In genomic region chr1:197356723-197357533, GRCh38 we compare ENCODE assay signal across 1 cellular context.
TF ChIP-seq lines count a peak whose summit lies in the region.

No MANE protein-coding gene starts in this region.

TF ChIP-seq in GM23338, 12 proteins besides CTCF, POLR2A, EP300 and RAD21 (continued from another document):
- TF ChIP-seq, protein P1, sequence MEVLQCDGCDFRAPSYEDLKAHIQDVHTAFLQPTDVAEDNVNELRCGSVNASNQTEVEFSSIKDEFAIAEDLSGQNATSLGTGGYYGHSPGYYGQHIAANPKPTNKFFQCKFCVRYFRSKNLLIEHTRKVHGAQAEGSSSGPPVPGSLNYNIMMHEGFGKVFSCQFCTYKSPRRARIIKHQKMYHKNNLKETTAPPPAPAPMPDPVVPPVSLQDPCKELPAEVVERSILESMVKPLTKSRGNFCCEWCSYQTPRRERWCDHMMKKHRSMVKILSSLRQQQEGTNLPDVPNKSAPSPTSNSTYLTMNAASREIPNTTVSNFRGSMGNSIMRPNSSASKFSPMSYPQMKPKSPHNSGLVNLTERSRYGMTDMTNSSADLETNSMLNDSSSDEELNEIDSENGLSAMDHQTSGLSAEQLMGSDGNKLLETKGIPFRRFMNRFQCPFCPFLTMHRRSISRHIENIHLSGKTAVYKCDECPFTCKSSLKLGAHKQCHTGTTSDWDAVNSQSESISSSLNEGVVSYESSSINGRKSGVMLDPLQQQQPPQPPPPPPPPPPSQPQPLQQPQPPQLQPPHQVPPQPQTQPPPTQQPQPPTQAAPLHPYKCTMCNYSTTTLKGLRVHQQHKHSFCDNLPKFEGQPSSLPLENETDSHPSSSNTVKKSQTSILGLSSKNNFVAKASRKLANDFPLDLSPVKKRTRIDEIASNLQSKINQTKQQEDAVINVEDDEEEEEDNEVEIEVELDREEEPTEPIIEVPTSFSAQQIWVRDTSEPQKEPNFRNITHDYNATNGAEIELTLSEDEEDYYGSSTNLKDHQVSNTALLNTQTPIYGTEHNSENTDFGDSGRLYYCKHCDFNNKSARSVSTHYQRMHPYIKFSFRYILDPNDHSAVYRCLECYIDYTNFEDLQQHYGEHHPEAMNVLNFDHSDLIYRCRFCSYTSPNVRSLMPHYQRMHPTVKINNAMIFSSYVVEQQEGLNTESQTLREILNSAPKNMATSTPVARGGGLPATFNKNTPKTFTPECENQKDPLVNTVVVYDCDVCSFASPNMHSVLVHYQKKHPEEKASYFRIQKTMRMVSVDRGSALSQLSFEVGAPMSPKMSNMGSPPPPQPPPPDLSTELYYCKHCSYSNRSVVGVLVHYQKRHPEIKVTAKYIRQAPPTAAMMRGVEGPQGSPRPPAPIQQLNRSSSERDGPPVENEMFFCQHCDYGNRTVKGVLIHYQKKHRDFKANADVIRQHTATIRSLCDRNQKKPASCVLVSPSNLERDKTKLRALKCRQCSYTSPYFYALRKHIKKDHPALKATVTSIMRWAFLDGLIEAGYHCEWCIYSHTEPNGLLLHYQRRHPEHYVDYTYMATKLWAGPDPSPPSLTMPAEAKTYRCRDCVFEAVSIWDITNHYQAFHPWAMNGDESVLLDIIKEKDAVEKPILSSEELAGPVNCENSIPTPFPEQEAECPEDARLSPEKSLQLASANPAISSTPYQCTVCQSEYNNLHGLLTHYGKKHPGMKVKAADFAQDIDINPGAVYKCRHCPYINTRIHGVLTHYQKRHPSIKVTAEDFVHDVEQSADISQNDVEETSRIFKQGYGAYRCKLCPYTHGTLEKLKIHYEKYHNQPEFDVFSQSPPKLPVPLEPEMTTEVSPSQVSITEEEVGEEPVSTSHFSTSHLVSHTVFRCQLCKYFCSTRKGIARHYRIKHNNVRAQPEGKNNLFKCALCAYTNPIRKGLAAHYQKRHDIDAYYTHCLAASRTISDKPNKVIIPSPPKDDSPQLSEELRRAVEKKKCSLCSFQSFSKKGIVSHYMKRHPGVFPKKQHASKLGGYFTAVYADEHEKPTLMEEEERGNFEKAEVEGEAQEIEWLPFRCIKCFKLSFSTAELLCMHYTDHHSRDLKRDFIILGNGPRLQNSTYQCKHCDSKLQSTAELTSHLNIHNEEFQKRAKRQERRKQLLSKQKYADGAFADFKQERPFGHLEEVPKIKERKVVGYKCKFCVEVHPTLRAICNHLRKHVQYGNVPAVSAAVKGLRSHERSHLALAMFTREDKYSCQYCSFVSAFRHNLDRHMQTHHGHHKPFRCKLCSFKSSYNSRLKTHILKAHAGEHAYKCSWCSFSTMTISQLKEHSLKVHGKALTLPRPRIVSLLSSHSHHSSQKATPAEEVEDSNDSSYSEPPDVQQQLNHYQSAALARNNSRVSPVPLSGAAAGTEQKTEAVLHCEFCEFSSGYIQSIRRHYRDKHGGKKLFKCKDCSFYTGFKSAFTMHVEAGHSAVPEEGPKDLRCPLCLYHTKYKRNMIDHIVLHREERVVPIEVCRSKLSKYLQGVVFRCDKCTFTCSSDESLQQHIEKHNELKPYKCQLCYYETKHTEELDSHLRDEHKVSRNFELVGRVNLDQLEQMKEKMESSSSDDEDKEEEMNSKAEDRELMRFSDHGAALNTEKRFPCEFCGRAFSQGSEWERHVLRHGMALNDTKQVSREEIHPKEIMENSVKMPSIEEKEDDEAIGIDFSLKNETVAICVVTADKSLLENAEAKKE (CRISPR knock-in tag; IDR thresholded peaks at IDR 0.05): no peak
- no peak for TF ChIP-seq JUNB (IDR thresholded peaks at IDR 0.05; ENCODE audit: unreplicated experiment)
- no peak for TF ChIP-seq ZNF331 (CRISPR knock-in tag; IDR thresholded peaks at IDR 0.05; ENCODE audit: low read depth)
- TF ChIP-seq, protein P2, sequence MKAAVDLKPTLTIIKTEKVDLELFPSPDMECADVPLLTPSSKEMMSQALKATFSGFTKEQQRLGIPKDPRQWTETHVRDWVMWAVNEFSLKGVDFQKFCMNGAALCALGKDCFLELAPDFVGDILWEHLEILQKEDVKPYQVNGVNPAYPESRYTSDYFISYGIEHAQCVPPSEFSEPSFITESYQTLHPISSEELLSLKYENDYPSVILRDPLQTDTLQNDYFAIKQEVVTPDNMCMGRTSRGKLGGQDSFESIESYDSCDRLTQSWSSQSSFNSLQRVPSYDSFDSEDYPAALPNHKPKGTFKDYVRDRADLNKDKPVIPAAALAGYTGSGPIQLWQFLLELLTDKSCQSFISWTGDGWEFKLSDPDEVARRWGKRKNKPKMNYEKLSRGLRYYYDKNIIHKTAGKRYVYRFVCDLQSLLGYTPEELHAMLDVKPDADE (IDR thresholded peaks at IDR 0.05): no peak
- no peak for TF ChIP-seq NANOG (IDR thresholded peaks at IDR 0.05; ENCODE audit: borderline replicate concordance)
- no peak for TF ChIP-seq REST (IDR thresholded peaks at IDR 0.05; ENCODE audit: unreplicated experiment)
- TF ChIP-seq POLR2AphosphoS5 (IDR thresholded peaks at IDR 0.05; ENCODE audit: low read depth): no peak
